2 cellular contexts compared by ENCODE assay signal in genomic region chr14:94397279-94397898, GRCh38.
TF ChIP-seq lines count a peak whose summit lies in the region.

No MANE protein-coding gene starts in this region.

TF ChIP-seq in GM23338, 12 proteins besides CTCF, POLR2A, EP300 and RAD21:
- TF ChIP-seq NANOG (IDR thresholded peaks at IDR 0.05; ENCODE audit: borderline replicate concordance): no peak; the same call in 1 of the 2 replicates
- TF ChIP-seq ZNF462 (CRISPR knock-in tag; IDR thresholded peaks at IDR 0.05): peak; percentile 10; the same call in 1 of the 2 replicates
- no peak for TF ChIP-seq STAT1 (IDR thresholded peaks at IDR 0.05; ENCODE audit: unreplicated experiment)
- no peak for TF ChIP-seq EZH2 (IDR thresholded peaks at IDR 0.05; ENCODE audit: low read depth, unreplicated experiment)
- TF ChIP-seq JUNB (IDR thresholded peaks at IDR 0.05; ENCODE audit: unreplicated experiment): no peak
- TF ChIP-seq CREB1 (CRISPR knock-in tag; IDR thresholded peaks at IDR 0.05; ENCODE audit: low read depth): no peak
- TF ChIP-seq, protein P1, sequence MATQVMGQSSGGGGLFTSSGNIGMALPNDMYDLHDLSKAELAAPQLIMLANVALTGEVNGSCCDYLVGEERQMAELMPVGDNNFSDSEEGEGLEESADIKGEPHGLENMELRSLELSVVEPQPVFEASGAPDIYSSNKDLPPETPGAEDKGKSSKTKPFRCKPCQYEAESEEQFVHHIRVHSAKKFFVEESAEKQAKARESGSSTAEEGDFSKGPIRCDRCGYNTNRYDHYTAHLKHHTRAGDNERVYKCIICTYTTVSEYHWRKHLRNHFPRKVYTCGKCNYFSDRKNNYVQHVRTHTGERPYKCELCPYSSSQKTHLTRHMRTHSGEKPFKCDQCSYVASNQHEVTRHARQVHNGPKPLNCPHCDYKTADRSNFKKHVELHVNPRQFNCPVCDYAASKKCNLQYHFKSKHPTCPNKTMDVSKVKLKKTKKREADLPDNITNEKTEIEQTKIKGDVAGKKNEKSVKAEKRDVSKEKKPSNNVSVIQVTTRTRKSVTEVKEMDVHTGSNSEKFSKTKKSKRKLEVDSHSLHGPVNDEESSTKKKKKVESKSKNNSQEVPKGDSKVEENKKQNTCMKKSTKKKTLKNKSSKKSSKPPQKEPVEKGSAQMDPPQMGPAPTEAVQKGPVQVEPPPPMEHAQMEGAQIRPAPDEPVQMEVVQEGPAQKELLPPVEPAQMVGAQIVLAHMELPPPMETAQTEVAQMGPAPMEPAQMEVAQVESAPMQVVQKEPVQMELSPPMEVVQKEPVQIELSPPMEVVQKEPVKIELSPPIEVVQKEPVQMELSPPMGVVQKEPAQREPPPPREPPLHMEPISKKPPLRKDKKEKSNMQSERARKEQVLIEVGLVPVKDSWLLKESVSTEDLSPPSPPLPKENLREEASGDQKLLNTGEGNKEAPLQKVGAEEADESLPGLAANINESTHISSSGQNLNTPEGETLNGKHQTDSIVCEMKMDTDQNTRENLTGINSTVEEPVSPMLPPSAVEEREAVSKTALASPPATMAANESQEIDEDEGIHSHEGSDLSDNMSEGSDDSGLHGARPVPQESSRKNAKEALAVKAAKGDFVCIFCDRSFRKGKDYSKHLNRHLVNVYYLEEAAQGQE (IDR thresholded peaks at IDR 0.05; ENCODE audit: unreplicated experiment): no peak

TF ChIP-seq in HEK293T, 16 proteins besides CTCF, POLR2A, EP300 and RAD21:
- no peak for TF ChIP-seq HDGF (IDR thresholded peaks at IDR 0.05; ENCODE audit: borderline replicate concordance)
- TF ChIP-seq NFRKB (IDR thresholded peaks at IDR 0.05): no peak
- no peak for TF ChIP-seq LEF1 (IDR thresholded peaks at IDR 0.05; ENCODE audit: borderline replicate concordance)
TF ChIP-seq in HEK293T: peak in this region for 0.
